8 cellular contexts compared by ENCODE assay signal in genomic region chr7:75072978-75073282, GRCh38. TPM values are rescaled to one million over a fixed set of nuclear protein-coding genes. Genes with fewer than 3 reads are reported as not detected.
DNase-seq lines count a peak whose midpoint lies in the region; ATAC-seq and TF ChIP-seq lines count a peak whose summit lies in the region.

No MANE protein-coding gene starts in this region.

- H3K4me3 ChIP-seq in astrocyte of the spinal cord (ENCODE audit: low read depth, low read length) (peak overlapping the region; percentile 74), tibial nerve (peak overlapping the region; percentile 60 to 94 (median 66))

- in situ Hi-C loops in astrocyte of the spinal cord (cut with HindIII; ENCODE audit: low sequenced_read_pairs): no loop called here

- peak overlapping the region; percentile 95 for H3K27ac Mint-ChIP-seq in activated CD8-positive, alpha-beta memory T cell treated with anti-CD3 and anti-CD28 coated beads, Interleukin-2, amount 10 ng/mL, durations not matched to agents 7 days and 5 days

- TF ChIP-seq POLR2A in tibial nerve (IDR thresholded peaks at IDR 0.05): no peak

- no peaks in the 10 kb centered on the region for H3K9me3 Mint-ChIP-seq in activated CD8-positive, alpha-beta memory T cell treated with anti-CD3 and anti-CD28 coated beads, Interleukin-2, amount 10 ng/mL, durations not matched to agents 7 days and 5 days (ENCODE audit: low read depth)

- CTCF ChIA-PET in activated CD8-positive, alpha-beta memory T cell treated with anti-CD3 and anti-CD28 coated beads, Interleukin-2, amount 10 ng/mL, durations not matched to agents 7 days and 5 days (lab: Charles Lee): no interaction called here

- H3K9me3 ChIP-seq in tibial nerve: no peaks in the 10 kb centered on the region

- H3K4me1 ChIP-seq in tibial nerve: peaks cover 0 to 12% (median 8%) of the 10 kb centered on the region in 4 donors

- peak overlapping the region; percentile 88 for H3K4me3 Mint-ChIP-seq in activated CD8-positive, alpha-beta memory T cell treated with anti-CD3 and anti-CD28 coated beads, Interleukin-2, amount 10 ng/mL, durations not matched to agents 7 days and 5 days

- ATAC-seq in activated CD8-positive, alpha-beta memory T cell treated with anti-CD3 and anti-CD28 coated beads, Interleukin-2, amount 10 ng/mL, durations not matched to agents 7 days and 5 days: no peak
- ATAC-seq in left lobe of liver: peak; percentile 2
- ATAC-seq in GM18870 (IDR thresholded peaks at IDR 0.05; ENCODE audit: unreplicated experiment): no peak
- no peak for ATAC-seq in HG03095 (IDR thresholded peaks at IDR 0.05; ENCODE audit: unreplicated experiment)

- H3K27me3 Mint-ChIP-seq in activated CD8-positive, alpha-beta memory T cell treated with anti-CD3 and anti-CD28 coated beads, Interleukin-2, amount 10 ng/mL, durations not matched to agents 7 days and 5 days: no peaks in the 10 kb centered on the region

- TF ChIP-seq EP300 in tibial nerve (IDR thresholded peaks at IDR 0.05): no peak

- H3K36me3 ChIP-seq in tibial nerve: peaks cover 0 to 37% (median 0%) of the 10 kb centered on the region in 3 donors

- DNase-seq in activated CD8-positive, alpha-beta memory T cell treated with anti-CD3 and anti-CD28 coated beads, Interleukin-2, amount 10 ng/mL, durations not matched to agents 7 days and 5 days: no peak
- DNase-seq in activated CD8-positive, alpha-beta memory T cell treated with anti-CD3 and anti-CD28 coated beads for 24 hours: no peak
- peak; percentile 25 for DNase-seq in astrocyte of the spinal cord (ENCODE audit: low read depth, low spot score)
- DNase-seq in left lobe of liver (ENCODE audit: low spot score): no peak
- DNase-seq in tibial nerve (ENCODE audit: low spot score in 2 of 2): no peak
- no peak for DNase-seq in SK-N-DZ (ENCODE audit: low spot score)

- TF ChIP-seq CTCF in astrocyte of the spinal cord (IDR thresholded peaks at IDR 0.05; ENCODE audit: low read depth, low read length) (no peak), tibial nerve (IDR thresholded peaks at IDR 0.05) (no peak)

- 4 to 9% methylated on average over 9 of the region's 9 CpGs for WGBS in tibial nerve, 2 donors

- no peaks in the 10 kb centered on the region for H3K27me3 ChIP-seq in tibial nerve

- peaks cover 9% of the 10 kb centered on the region for H3K36me3 Mint-ChIP-seq in activated CD8-positive, alpha-beta memory T cell treated with anti-CD3 and anti-CD28 coated beads, Interleukin-2, amount 10 ng/mL, durations not matched to agents 7 days and 5 days

- peaks cover 14% of the 10 kb centered on the region for H3K4me1 Mint-ChIP-seq in activated CD8-positive, alpha-beta memory T cell treated with anti-CD3 and anti-CD28 coated beads, Interleukin-2, amount 10 ng/mL, durations not matched to agents 7 days and 5 days

- peak overlapping the region; percentile 87 to 98 (median 91) for H3K27ac ChIP-seq in tibial nerve

RNA-seq across cellular contexts. Expression of gene RCC1L, which starts 0.7 kb away (rescaled TPM):
- total RNA-seq in activated CD8-positive, alpha-beta memory T cell treated with anti-CD3 and anti-CD28 coated beads, Interleukin-2, amount 10 ng/mL, durations not matched to agents 7 days and 5 days: 10 to 100 TPM; 41.0 to 56.9 TPM
- total RNA-seq in left lobe of liver (35.5 TPM), tibial nerve (10 to 100 TPM; 34.5 to 43.3 (median 38.2) TPM)
- polyA plus RNA-seq in SK-N-DZ (2014; cell fraction: cytosol; rRNA removed): 74.0 and 86.1 TPM in 2 replicates
- 44.0 and 45.6 TPM in 2 replicates for polyA plus RNA-seq in SK-N-DZ (2014; cell fraction: nucleus; rRNA removed)

RNA-seq across cellular contexts. Expression of gene GTF2IRD2B, which starts 19.5 kb away (rescaled TPM):
- 10 to 100 TPM; 18.0 to 20.7 TPM for total RNA-seq in activated CD8-positive, alpha-beta memory T cell treated with anti-CD3 and anti-CD28 coated beads, Interleukin-2, amount 10 ng/mL, durations not matched to agents 7 days and 5 days
- total RNA-seq in left lobe of liver (30.0 TPM), tibial nerve (10 to 100 TPM; 54.8 to 87.3 (median 72.3) TPM)
- 19.5 and 20.3 TPM in 2 replicates for polyA plus RNA-seq in SK-N-DZ (2014; cell fraction: cytosol; rRNA removed)
- polyA plus RNA-seq in SK-N-DZ (2014; cell fraction: nucleus; rRNA removed): 14.7 and 15.5 TPM in 2 replicates
